In genomic region chr12:106345739-106346138, GRCh38 we compare ENCODE assay signal across 8 cellular contexts. TPM values are rescaled to one million over a fixed set of nuclear protein-coding genes. Genes with fewer than 3 reads are reported as not detected.
DNase-seq lines count a peak whose midpoint lies in the region; ATAC-seq lines count a peak whose summit lies in the region.

No MANE protein-coding gene starts in this region.

- H3K27ac Mint-ChIP-seq in T-helper 17 cell, result peak overlapping the region; percentile 3

- peaks cover 6% of the 10 kb centered on the region for H3K36me3 Mint-ChIP-seq in T-helper 17 cell (ENCODE audit: low read depth)

- DNase-seq in Ammon's horn (ENCODE audit: low spot score) (peak; percentile 80), HK-2 (ENCODE audit: unreplicated experiment) (peak; percentile 10), T-helper 17 cell (no peak), glomerular endothelial cell (ENCODE audit: extremely low read depth, low read depth, low spot score) (peak; percentile 51), putamen (ENCODE audit: low spot score) (peak; percentile 43), NCI-H2029 treated with DMSO at 0.1 percent for 48 hours (lab: John Stamatoyannopoulos, UW) (no peak)
- DNase-seq in stimulated activated CD4-positive, alpha-beta T cell treated with anti-CD3 and anti-CD28 coated beads, Interleukin-2, amount 100 ng/mL, for 48 hours, result no peak

- H3K27me3 Mint-ChIP-seq in T-helper 17 cell, result no peaks in the 10 kb centered on the region

- no peak overlapping the region for H3K4me3 Mint-ChIP-seq in T-helper 17 cell

- H3K4me1 Mint-ChIP-seq in T-helper 17 cell, result peaks cover 2% of the 10 kb centered on the region

- no peaks in the 10 kb centered on the region for H3K9me3 ChIP-seq in T-helper 17 cell (ENCODE audit: control insufficient read depth, low read length, poor library complexity, severe bottlenecking)

- ATAC-seq in T-helper 17 cell (peak; percentile 33), GM18861 (IDR thresholded peaks at IDR 0.05; ENCODE audit: unreplicated experiment) (no peak)

RNA-seq across cellular contexts. Expression of gene POLR3B, which starts 11.8 kb away (rescaled TPM):
- 1 to 10 TPM; 4.0 to 9.2 TPM for total RNA-seq in T-helper 17 cell
- 8.5 and 9.3 TPM in 2 replicates for total RNA-seq in glomerular endothelial cell

RNA-seq across cellular contexts. Expression of gene TCP11L2, which starts 43.2 kb away (rescaled TPM):
- 100 to 1,000 TPM; 134 to 148 TPM for total RNA-seq in T-helper 17 cell
- 9.8 and 23.0 TPM in 2 replicates for total RNA-seq in glomerular endothelial cell

Comparison
In these comparisons a context has a peak if more than half of its experiments do, and no peak if none do; other contexts are left out.
1. DNase-seq: peak in Ammon's horn (single experiment), HK-2 (single experiment), glomerular endothelial cell (single experiment) and putamen (single experiment); none in T-helper 17 cell (0 of 3), stimulated activated CD4-positive, alpha-beta T cell treated with anti-CD3 and anti-CD28 coated beads, Interleukin-2, amount 100 ng/mL, for 48 hours (0 of 2) and NCI-H2029 treated with DMSO at 0.1 percent for 48 hours (single experiment).